8 cellular contexts compared by ENCODE assay signal in genomic region chr9:97386733-97387503, GRCh38. TPM values are rescaled to one million over a fixed set of nuclear protein-coding genes. Genes with fewer than 3 reads are reported as not detected.
A peak's percentile ranks its signal among the peaks of the same experiment; 100 is the strongest.
DNase-seq lines count a peak whose midpoint lies in the region; ATAC-seq and TF ChIP-seq lines count a peak whose summit lies in the region.

No MANE protein-coding gene starts in this region.

- no peaks in the 10 kb centered on the region for H3K9me3 ChIP-seq in adipocyte (ENCODE audit: control insufficient read depth, low read length)
- no peaks in the 10 kb centered on the region for H3K9me3 ChIP-seq in prostate gland
- H3K9me3 ChIP-seq in aorta (ENCODE audit: control insufficient read depth, low read length): no peaks in the 10 kb centered on the region

- TF ChIP-seq CTCF in GM12874 (IDR thresholded peaks at IDR 0.05; ENCODE audit: insufficient read depth, low read depth, low read length) (peak; percentile 96), LNCaP clone FGC (IDR thresholded peaks at IDR 0.05; ENCODE audit: control insufficient read depth, extremely low read depth, insufficient read depth) (peak; percentile 93), prostate gland (IDR thresholded peaks at IDR 0.05) (peak; percentile 55 to 85 (median 66))

- peaks cover 31% of the 10 kb centered on the region for H3K27me3 ChIP-seq in adipocyte (replicated peaks; ENCODE audit: control insufficient read depth, insufficient read depth, low read length)
- no peaks in the 10 kb centered on the region for H3K27me3 ChIP-seq in prostate gland (replicated peaks; ENCODE audit: insufficient read depth)
- H3K27me3 ChIP-seq in aorta (ENCODE audit: control insufficient read depth in 1 of 2, insufficient read depth in 2 of 2, low read length in 1 of 2): no peaks in the 10 kb centered on the region

- H3K36me3 ChIP-seq in adipocyte (ENCODE audit: control insufficient read depth, insufficient read depth, low read length, severe bottlenecking) (no peaks in the 10 kb centered on the region), prostate gland (no peaks in the 10 kb centered on the region), aorta (ENCODE audit: control insufficient read depth in 1 of 2, insufficient read depth in 2 of 2, low read length in 1 of 2) (no peaks in the 10 kb centered on the region)

- DNase-seq in LNCaP clone FGC (ENCODE audit: low read depth) (no peak), adipocyte (ENCODE audit: low read depth) (peak; percentile 81), left cardiac atrium (peak; percentile 67), prostate gland (ENCODE audit: low spot score) (peak; percentile 11), aorta (peak; percentile 73 to 89)

- no peak for TF ChIP-seq POLR2A in prostate gland (IDR thresholded peaks at IDR 0.05)

- H3K27ac ChIP-seq in prostate gland (no peak overlapping the region), aorta (ENCODE audit: low read depth in 1 of 2, low read length in 2 of 2) (no peak overlapping the region)

- 5% methylated on average over 28 of the region's 30 CpGs for WGBS in prostate gland
- 2 to 4% methylated on average over 30 of the region's 30 CpGs for WGBS in aorta, 2 donors

- intact Hi-C loops in left cardiac atrium (cut with DNase I) (no loop called here), prostate gland (cut with DNase I) (no loop called here), aorta (cut with DNase I) (no loop called here)

- no peak overlapping the region for H3K9ac ChIP-seq in adipocyte (ENCODE audit: low read length)

- no peak overlapping the region for H3K4me3 ChIP-seq in LNCaP clone FGC (ENCODE audit: low read depth, low read length)
- no peak overlapping the region for H3K4me3 ChIP-seq in adipocyte (ENCODE audit: low read length)
- H3K4me3 ChIP-seq in prostate gland: no peak overlapping the region
- no peak overlapping the region for H3K4me3 ChIP-seq in aorta (ENCODE audit: low read length in 2 of 2)

- H3K4me1 ChIP-seq in adipocyte (ENCODE audit: control insufficient read depth, insufficient read depth, low read length) (peaks cover 11% of the 10 kb centered on the region), prostate gland (replicated peaks) (no peaks in the 10 kb centered on the region), aorta (ENCODE audit: control insufficient read depth in 1 of 2, insufficient read depth in 2 of 2, low read length in 2 of 2) (no peaks in the 10 kb centered on the region)

- ATAC-seq in SK-N-SH treated with all-trans-retinoic acid at 6 μM for 48 hours (peak; percentile 88), left cardiac atrium (peak; percentile 77 to 82), aorta (ENCODE audit: low FRiP score) (peak; percentile 65), GM21367 (IDR thresholded peaks at IDR 0.05; ENCODE audit: unreplicated experiment) (no peak)

TF ChIP-seq in SK-N-SH treated with all-trans-retinoic acid at 6 μM for 48 hours, 23 proteins besides CTCF, POLR2A, EP300 and RAD21 (continues in another document):
- no peak for TF ChIP-seq TSHZ2 (CRISPR knock-in tag; IDR thresholded peaks at IDR 0.05)
- TF ChIP-seq OSR1 (CRISPR knock-in tag; IDR thresholded peaks at IDR 0.05): no peak
- TF ChIP-seq CSRNP3 (CRISPR knock-in tag; IDR thresholded peaks at IDR 0.05): no peak
- TF ChIP-seq GLIS3 (CRISPR knock-in tag; IDR thresholded peaks at IDR 0.05): no peak
- TF ChIP-seq ZC3H10 (CRISPR knock-in tag; IDR thresholded peaks at IDR 0.05): no peak
- no peak for TF ChIP-seq ARNTL (CRISPR knock-in tag; IDR thresholded peaks at IDR 0.05; ENCODE audit: borderline replicate concordance, low read depth)
- TF ChIP-seq ZFP30 (CRISPR knock-in tag; IDR thresholded peaks at IDR 0.05): no peak
- no peak for TF ChIP-seq ESRRG (CRISPR knock-in tag; IDR thresholded peaks at IDR 0.05)
- TF ChIP-seq ZNF565 (CRISPR knock-in tag; conservative IDR thresholded peaks at IDR 0.05; ENCODE audit: low read depth): no peak
- no peak for TF ChIP-seq TCF4 (CRISPR knock-in tag; IDR thresholded peaks at IDR 0.05; ENCODE audit: borderline replicate concordance)
- no peak for TF ChIP-seq RARB (CRISPR knock-in tag; IDR thresholded peaks at IDR 0.05)
- TF ChIP-seq PATZ1 (CRISPR knock-in tag; IDR thresholded peaks at IDR 0.05; ENCODE audit: borderline replicate concordance): no peak
- no peak for TF ChIP-seq ZNF70 (CRISPR knock-in tag; IDR thresholded peaks at IDR 0.05)
- TF ChIP-seq PPARA (CRISPR knock-in tag; IDR thresholded peaks at IDR 0.05; ENCODE audit: borderline replicate concordance): no peak
- no peak for TF ChIP-seq CREB5 (CRISPR knock-in tag; IDR thresholded peaks at IDR 0.05; ENCODE audit: low read depth)

RNA-seq across cellular contexts. Expression of gene TDRD7, which starts 25.0 kb away (rescaled TPM):
- total RNA-seq in left cardiac atrium: 10 to 100 TPM in 1 of 2 donors, 1 to 10 TPM in 1; 8.6 to 10.0 TPM
- total RNA-seq in prostate gland: 10 to 100 TPM in 1 of 2 donors, 1 to 10 TPM in 1; 9.3 to 18.0 TPM
- total RNA-seq in aorta: 10 to 100 TPM; 17.0 to 17.6 TPM
- 10 to 100 TPM in 1 of 2 donors, 1 to 10 TPM in 1; 8.0 to 10.0 TPM for polyA plus RNA-seq in aorta
